8 cellular contexts compared by ENCODE assay signal in genomic region chr2:19358242-19359020, GRCh38. TPM values are rescaled to one million over a fixed set of nuclear protein-coding genes. Genes with fewer than 3 reads are reported as not detected.
DNase-seq lines count a peak whose midpoint lies in the region; FAIRE-seq and TF ChIP-seq lines count a peak whose summit lies in the region.

OSR1 (minus strand) TSS chr2:19358623; CDS start chr2:19353805, 4,818 bp downstream.

- H3K79me2 ChIP-seq in endothelial cell of umbilical vein (ENCODE audit: control insufficient read depth, insufficient read depth, low read length) = no peaks in the 10 kb centered on the region

- no TSS peak for BruUV-seq in endothelial cell of umbilical vein (replicated peaks; lab: Mats Ljungman, UMichigan)

- H3K36me3 ChIP-seq in SJCRH30 = no peaks in the 10 kb centered on the region
- H3K36me3 ChIP-seq in endothelial cell of umbilical vein (ENCODE audit: control insufficient read depth in 2 of 2, extremely low read depth in 1 of 2, insufficient read depth in 2 of 2, low read length in 2 of 2) = no peaks in the 10 kb centered on the region
- no peaks in the 10 kb centered on the region for H3K36me3 ChIP-seq in mucosa of stomach (ENCODE audit: control insufficient read depth, insufficient read depth, low read length)

- dilution Hi-C loops in endothelial cell of umbilical vein (cut with MboI; ENCODE audit: extremely low pct_ligation_motif_present, low sequenced_read_pairs) = no loop called here

- no peak for TF ChIP-seq CTCF in endothelial cell of umbilical vein (IDR thresholded peaks at IDR 0.05; ENCODE audit: extremely low read depth in 1 of 2, insufficient read depth in 1 of 2, low read depth in 1 of 2, low read length in 2 of 2)

- H3K9ac ChIP-seq in endothelial cell of umbilical vein (replicated peaks; ENCODE audit: extremely low read depth, insufficient read depth, low read length) (no peak within 1 kb of the TSS), mucosa of stomach (ENCODE audit: low read length) (peak within 1 kb of the TSS; percentile 69)

- no peak for DNase-seq in activated naive CD4-positive, alpha-beta T cell treated with anti-CD3 and anti-CD28 coated beads, Interleukin-2, amount 10 ng/mL, durations not matched to agents 7 days and 5 days
- DNase-seq in activated naive CD4-positive, alpha-beta T cell (lab: John Stamatoyannopoulos, UW) = no peak
- DNase-seq in SJCRH30 (peak; percentile 88 to 90), endothelial cell of umbilical vein (ENCODE audit: low read depth, low spot score) (peak; percentile 13), GM12891 (ENCODE audit: insufficient read length, low spot score) (no peak), NCI-H2107 (lab: John Stamatoyannopoulos, UW) (no peak), putamen (ENCODE audit: low spot score) (no peak)

- peaks cover 2% of the 10 kb centered on the region for H3K36me3 Mint-ChIP-seq in activated naive CD4-positive, alpha-beta T cell treated with anti-CD3 and anti-CD28 coated beads, Interleukin-2, amount 10 ng/mL, durations not matched to agents 7 days and 5 days

- no peaks in the 10 kb centered on the region for H3K9me3 ChIP-seq in SJCRH30 (replicated peaks)
- H3K9me3 ChIP-seq in endothelial cell of umbilical vein (replicated peaks; ENCODE audit: control insufficient read depth, insufficient read depth, low read length) = no peaks in the 10 kb centered on the region
- no peaks in the 10 kb centered on the region for H3K9me3 ChIP-seq in mucosa of stomach (ENCODE audit: control insufficient read depth, low read length)

- FAIRE-seq in endothelial cell of umbilical vein (lab: Jason Lieb, UNC) = no peak
- no peak for FAIRE-seq in GM12891 (lab: Jason Lieb, UNC)

- peak within 1 kb of the TSS; percentile 17 for H2AFZ ChIP-seq in endothelial cell of umbilical vein (ENCODE audit: low read depth, low read length)

- no peak for TF ChIP-seq POLR2A in endothelial cell of umbilical vein (IDR thresholded peaks at IDR 0.05; ENCODE audit: low read depth, low read length)
- TF ChIP-seq POLR2A in GM12891 (IDR thresholded peaks at IDR 0.05; ENCODE audit: low read depth, low read length) = no peak

- peaks cover 44% of the 10 kb centered on the region for H3K4me1 Mint-ChIP-seq in activated naive CD4-positive, alpha-beta T cell treated with anti-CD3 and anti-CD28 coated beads, Interleukin-2, amount 10 ng/mL, durations not matched to agents 7 days and 5 days

- CTCF ChIA-PET in activated naive CD4-positive, alpha-beta T cell treated with anti-CD3 and anti-CD28 coated beads, Interleukin-2, amount 10 ng/mL, durations not matched to agents 7 days and 5 days (lab: Charles Lee) = interaction anchor here (0.9 to 2.6 kb wide), 3 partner anchors 8 to 837 kb away, joined by 3 to 17 read pairs (median 3); no protein-coding TSS in a partner anchor
- CTCF ChIA-PET in endothelial cell of umbilical vein (lab: Charles Lee) = interaction anchor here (1.0 to 3.5 kb wide), 4 partner anchors 8 to 838 kb away, joined by 5 to 15 read pairs (median 10); no protein-coding TSS in a partner anchor

- no peaks in the 10 kb centered on the region for H4K20me1 ChIP-seq in endothelial cell of umbilical vein (replicated peaks; ENCODE audit: control insufficient read depth, extremely low read depth, insufficient read depth, low read length)

- H3K4me3 ChIP-seq in SJCRH30 = peak within 1 kb of the TSS; percentile 61
- peak within 1 kb of the TSS in 2 of 3 experiments; percentile 1 to 28 for H3K4me3 ChIP-seq in endothelial cell of umbilical vein (replicated peaks in 1 of 3; ENCODE audit: insufficient read depth in 1 of 3, low read depth in 1 of 3, low read length in 3 of 3)
- peak within 1 kb of the TSS; percentile 68 for H3K4me3 ChIP-seq in mucosa of stomach (ENCODE audit: low read length)

- peak within 1 kb of the TSS; percentile 42 for H3K27ac Mint-ChIP-seq in activated naive CD4-positive, alpha-beta T cell treated with anti-CD3 and anti-CD28 coated beads, Interleukin-2, amount 10 ng/mL, durations not matched to agents 7 days and 5 days

- H3K27me3 ChIP-seq in SJCRH30 = peaks cover 2% of the 10 kb centered on the region; the same call in 1 of the 2 replicates
- peaks cover 83 to 91% of the 10 kb centered on the region in 2 experiments for H3K27me3 ChIP-seq in endothelial cell of umbilical vein (ENCODE audit: control insufficient read depth in 2 of 2, insufficient read depth in 2 of 2, low read length in 2 of 2)
- H3K27me3 ChIP-seq in mucosa of stomach (ENCODE audit: control insufficient read depth, insufficient read depth, low read length) = peaks cover 83% of the 10 kb centered on the region

- H3K9me3 Mint-ChIP-seq in activated naive CD4-positive, alpha-beta T cell treated with anti-CD3 and anti-CD28 coated beads, Interleukin-2, amount 10 ng/mL, durations not matched to agents 7 days and 5 days = no peaks in the 10 kb centered on the region

- intact Hi-C loops in endothelial cell of umbilical vein (cut with micrococcal nuclease) = no loop called here

- POLR2A ChIA-PET in endothelial cell of umbilical vein (lab: Charles Lee) = no interaction called here

- H3K27me3 Mint-ChIP-seq in activated naive CD4-positive, alpha-beta T cell treated with anti-CD3 and anti-CD28 coated beads, Interleukin-2, amount 10 ng/mL, durations not matched to agents 7 days and 5 days = peaks cover 100% of the 10 kb centered on the region

- no peaks in the 10 kb centered on the region for H3K4me1 ChIP-seq in SJCRH30
- H3K4me1 ChIP-seq in endothelial cell of umbilical vein (ENCODE audit: control insufficient read depth, extremely low read depth, insufficient read depth, low read length) = peaks cover 17% of the 10 kb centered on the region
- peaks cover 30% of the 10 kb centered on the region for H3K4me1 ChIP-seq in mucosa of stomach (ENCODE audit: control insufficient read depth, insufficient read depth, low read length)

- no peak within 1 kb of the TSS; the same call in 1 of the 2 replicates for H3K27ac ChIP-seq in SJCRH30
- no peak within 1 kb of the TSS for H3K27ac ChIP-seq in endothelial cell of umbilical vein (ENCODE audit: insufficient read depth, low read depth, low read length)

- peak within 1 kb of the TSS; percentile 18 for H3K4me3 Mint-ChIP-seq in activated naive CD4-positive, alpha-beta T cell treated with anti-CD3 and anti-CD28 coated beads, Interleukin-2, amount 10 ng/mL, durations not matched to agents 7 days and 5 days

- H3K4me2 ChIP-seq in endothelial cell of umbilical vein (ENCODE audit: insufficient read depth, low read length) = peak within 1 kb of the TSS; percentile 31

- H3K9me1 ChIP-seq in endothelial cell of umbilical vein (replicated peaks; ENCODE audit: control insufficient read depth, extremely low read depth, insufficient read depth, low read length) = no peaks in the 10 kb centered on the region

TF ChIP-seq in endothelial cell of umbilical vein, 7 proteins besides CTCF, POLR2A, EP300 and RAD21:
- TF ChIP-seq MYC (IDR thresholded peaks at IDR 0.05; ENCODE audit: low read depth, low read length) = no peak
- TF ChIP-seq EZH2 (IDR thresholded peaks at IDR 0.05; ENCODE audit: borderline replicate concordance, low read depth, low read length, severe bottlenecking) = peak; percentile 7
- TF ChIP-seq FOS (IDR thresholded peaks at IDR 0.05; ENCODE audit: borderline replicate concordance, insufficient read depth, low read length) = no peak
- no peak for TF ChIP-seq MAX (IDR thresholded peaks at IDR 0.05; ENCODE audit: insufficient read depth, insufficient read length)
- TF ChIP-seq JUN (IDR thresholded peaks at IDR 0.05; ENCODE audit: borderline replicate concordance, insufficient read depth, insufficient read length, low read depth) = no peak
- no peak for TF ChIP-seq POLR2AphosphoS5 (IDR thresholded peaks at IDR 0.05; ENCODE audit: insufficient read depth, low read depth, low read length)
- TF ChIP-seq GATA2 (IDR thresholded peaks at IDR 0.05; ENCODE audit: insufficient read depth, insufficient read length, low read depth, low read length) = no peak

TF ChIP-seq in GM12891, 5 proteins besides CTCF, POLR2A, EP300 and RAD21:
- TF ChIP-seq TAF1 (IDR thresholded peaks at IDR 0.05; ENCODE audit: low read depth, low read length) (no peak), POLR2AphosphoS5 (IDR thresholded peaks at IDR 0.05; ENCODE audit: low read depth, low read length) (no peak), POU2F2 (IDR thresholded peaks at IDR 0.05; ENCODE audit: low read depth, low read length) (no peak), SPI1 (IDR thresholded peaks at IDR 0.05; ENCODE audit: low read depth, low read length) (no peak), PAX5 (IDR thresholded peaks at IDR 0.05; ENCODE audit: insufficient read depth, low read length, severe bottlenecking) (no peak)
TF ChIP-seq in GM12891: peak in this region for 0.

RNA-seq across cellular contexts. Expression of gene OSR1, which starts in this region (rescaled TPM):
- total RNA-seq in SJCRH30 (2014; rRNA removed; shearing (Covaris generic)) = 1.5 and 1.8 TPM in 2 replicates
- not detected in 2 replicates for total RNA-seq in endothelial cell of umbilical vein
- not detected in 2 replicates for polyA plus RNA-seq in endothelial cell of umbilical vein
- not detected in 2 replicates for polyA plus RNA-seq in endothelial cell of umbilical vein (2011; cell fraction: cytosol; rRNA removed)
- polyA plus RNA-seq in endothelial cell of umbilical vein (2011; cell fraction: nucleus; rRNA removed) = 0.08 TPM in 1 of 2 replicates, not detected in the other
- polyA plus RNA-seq in endothelial cell of umbilical vein (2012) = not detected in 2 replicates
- polyA minus RNA-seq in endothelial cell of umbilical vein = not detected in 2 replicates
- polyA minus RNA-seq in endothelial cell of umbilical vein (2011; cell fraction: cytosol; rRNA and poly(A)+ RNA removed) = not detected
- 0.38 TPM in 1 of 2 replicates, not detected in the other for polyA minus RNA-seq in endothelial cell of umbilical vein (2011; cell fraction: nucleus; rRNA and poly(A)+ RNA removed)
- polyA plus RNA-seq in GM12891 (2012; ENCODE audit: low read depth, missing spikeins) = not detected

Comparison
In these comparisons a context has a peak if more than half of its experiments do, and no peak if none do; other contexts are left out.
1. Peak in DNase-seq, H3K4me3 ChIP-seq and H3K4me2 ChIP-seq in endothelial cell of umbilical vein; RNA of the gene not detected or under 1 TPM.
2. DNase-seq: peak in SJCRH30 (2 of 2); none in activated naive CD4-positive, alpha-beta T cell treated with anti-CD3 and anti-CD28 coated beads, Interleukin-2, amount 10 ng/mL, durations not matched to agents 7 days and 5 days (single experiment), activated naive CD4-positive, alpha-beta T cell (0 of 4), GM12891 (single experiment), NCI-H2107 (single experiment) and putamen (single experiment).
3. H3K4me3 ChIP-seq: peak in every context shown above with its lines; median percentile 68 in mucosa of stomach; 61 in SJCRH30; 14 in endothelial cell of umbilical vein.